Comparison of ENCODE assay signal across 21 cellular contexts in the genomic region with DNA sequence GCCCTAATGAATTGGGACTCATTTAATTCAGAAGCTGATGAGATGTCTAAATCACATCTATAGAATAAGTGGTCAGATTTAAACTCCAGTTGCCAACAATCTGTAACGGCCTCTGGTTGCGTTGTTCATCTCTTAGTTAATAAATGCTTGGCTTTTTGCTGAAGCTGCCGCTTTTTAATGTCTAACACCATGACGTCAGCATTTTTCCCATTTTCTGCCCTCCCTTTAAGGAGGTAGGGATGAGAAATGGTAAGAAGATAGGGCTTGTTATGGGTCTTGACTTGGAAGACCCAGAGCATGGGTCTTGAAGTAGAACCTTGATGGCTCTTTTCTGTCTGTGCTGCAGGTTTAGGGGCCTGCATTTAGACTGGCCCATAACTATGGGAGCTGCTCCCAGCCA. TPM values are rescaled to one million over a fixed set of nuclear protein-coding genes. Genes with fewer than 3 reads are reported as not detected.
"Had no signal": no experiment of that assay in that cellular context is flagged by ENCODE, and none has a peak within 500 bp of the region (broad histone marks: within the 10 kb centered on the region; RNA-seq: fewer than 3 reads in every experiment).

No MANE protein-coding gene starts in this region.

- FAIRE-seq: colon, kidney, small intestine had no signal

- H3K4me1 ChIP-seq: esophagus squamous epithelium, upper lobe of left lung had no signal

- H3K27ac ChIP-seq: epithelial cell of prostate, esophagus squamous epithelium, gastroesophageal sphincter, right atrium auricular region, suprapubic skin, upper lobe of left lung, vagina had no signal

- H3K27me3 ChIP-seq: esophagus squamous epithelium, gastroesophageal sphincter, right atrium auricular region, suprapubic skin, thyroid gland, upper lobe of left lung, vagina had no signal

- DNase-seq: effector memory CD8-positive, alpha-beta T cell; esophagus squamous epithelium; foreskin fibroblast; glutamatergic neuron; kidney; left colon; left ventricle myocardium superior; naive thymus-derived CD4-positive, alpha-beta T cell; nephron progenitor cell; posterior cingulate gyrus; stimulated activated CD4-positive, alpha-beta T cell treated with anti-CD3 and anti-CD28 coated beads, Interleukin-12 subunit alpha, Interleukin-12 subunit beta, amount 100 ng/mL, for 4 hours; stimulated activated naive CD4-positive, alpha-beta T cell treated with Interleukin-2 at 50 U/mL for 16 hours; upper lobe of left lung had no signal

- H3K9me3 ChIP-seq: right atrium auricular region, suprapubic skin, thyroid gland, upper lobe of left lung, vagina had no signal

- H3K4me3 ChIP-seq: esophagus squamous epithelium, gastroesophageal sphincter, right atrium auricular region, suprapubic skin, thyroid gland, upper lobe of left lung, vagina had no signal

- ATAC-seq: effector memory CD8-positive, alpha-beta T cell; gastroesophageal sphincter; left colon; left ventricle myocardium superior; naive thymus-derived CD4-positive, alpha-beta T cell had no signal

- H3K36me3 ChIP-seq: esophagus squamous epithelium, gastroesophageal sphincter, right atrium auricular region, suprapubic skin, thyroid gland, upper lobe of left lung, vagina had no signal

RNA-seq across cellular contexts. Expression of gene PALM2AKAP2, which starts 33.3 kb away (rescaled TPM):
- total RNA-seq: naive thymus-derived CD4-positive, alpha-beta T cell had no signal
- polyA plus RNA-seq: naive thymus-derived CD4-positive, alpha-beta T cell had no signal
